Comparison of ENCODE assay signal across 16 cellular contexts in the genomic region with DNA sequence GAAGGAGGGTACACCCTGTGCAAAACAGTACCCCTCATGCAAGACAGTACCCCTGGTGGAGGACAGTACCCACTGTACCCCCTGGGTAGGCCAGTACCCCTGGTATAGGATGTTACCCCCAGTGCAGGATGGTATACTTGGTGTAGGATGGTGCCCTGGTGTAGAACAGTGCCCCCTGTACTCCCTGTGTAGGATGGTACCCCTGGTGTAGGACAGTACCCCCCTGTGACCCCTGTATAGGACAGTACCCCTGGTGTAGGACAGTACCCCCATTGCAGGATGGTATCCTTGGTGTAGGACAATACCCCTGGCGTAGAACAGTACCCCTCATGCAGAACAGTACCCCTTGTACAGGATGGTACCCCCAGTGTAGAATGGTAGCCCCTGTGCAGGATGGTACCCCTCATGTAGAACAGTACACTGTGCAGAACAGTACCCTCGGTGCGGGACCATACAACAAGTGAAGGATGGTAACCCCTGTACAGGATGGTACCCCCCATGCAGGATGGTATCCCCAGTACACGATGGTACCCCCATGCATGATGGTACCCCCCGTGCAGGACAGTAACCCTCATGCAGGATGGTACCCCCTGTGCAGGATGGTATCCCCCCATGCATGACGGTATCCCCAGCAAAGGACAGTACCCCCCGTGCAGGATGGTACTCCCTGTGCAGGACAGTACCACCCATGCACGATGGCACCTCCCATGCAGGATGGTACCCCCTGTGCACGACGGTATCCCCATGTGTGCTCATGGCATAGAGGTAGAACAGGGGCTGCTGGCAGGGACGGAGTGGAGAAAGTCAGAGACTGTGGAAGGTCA.
DNase-seq lines count a peak whose midpoint lies in the region; ATAC-seq and TF ChIP-seq lines count a peak whose summit lies in the region.
"Had no signal": no experiment of that assay in that cellular context is flagged by ENCODE, and none has a peak within 500 bp of the region (broad histone marks: within the 10 kb centered on the region; RNA-seq: fewer than 3 reads in every experiment).

No MANE protein-coding gene starts in this region.

- ATAC-seq in right cardiac atrium (peak; percentile 16 to 23), mucosa of descending colon (peak; percentile 15), sciatic nerve (peak; percentile 39), aorta (ENCODE audit: low FRiP score) (peak; percentile 58), HG03571 (IDR thresholded peaks at IDR 0.05; ENCODE audit: unreplicated experiment) (no peak), HG02870 (IDR thresholded peaks at IDR 0.05; ENCODE audit: unreplicated experiment) (no peak)
- ATAC-seq: HCT116, HepG2 had no signal

- intact Hi-C loops in right cardiac atrium (cut with DNase I): loop anchor here in 1 of 4 donors (10.0 kb wide), 1 partner anchor 103 kb away; no protein-coding TSS in a partner anchor
- intact Hi-C loops in left ventricle myocardium inferior (cut with micrococcal nuclease): no loop called here
- intact Hi-C loops in mucosa of descending colon (cut with DNase I, micrococcal nuclease): no loop called here
- intact Hi-C loops in sciatic nerve (cut with DNase I): no loop called here
- intact Hi-C loops in aorta (cut with DNase I): no loop called here

- H3K4me3 ChIP-seq in right cardiac atrium (ENCODE audit: low read length): no peak overlapping the region
- no peak overlapping the region for H3K4me3 ChIP-seq in left ventricle myocardium inferior
- no peak overlapping the region for H3K4me3 ChIP-seq in mucosa of descending colon
- H3K4me3 ChIP-seq in aorta (ENCODE audit: low read length in 2 of 2): no peak overlapping the region
- H3K4me3 ChIP-seq: GM23248 had no signal

- H3K4me1 ChIP-seq in right cardiac atrium (ENCODE audit: control insufficient read depth, insufficient read depth, low read length) (no peaks in the 10 kb centered on the region), left ventricle myocardium inferior (no peaks in the 10 kb centered on the region), mucosa of descending colon (ENCODE audit: low read depth) (no peaks in the 10 kb centered on the region), aorta (ENCODE audit: control insufficient read depth in 1 of 2, insufficient read depth in 2 of 2, low read length in 2 of 2) (no peaks in the 10 kb centered on the region)

- no peak for TF ChIP-seq CTCF in left ventricle myocardium inferior (IDR thresholded peaks at IDR 0.05; ENCODE audit: borderline replicate concordance)
- TF ChIP-seq CTCF in mucosa of descending colon (IDR thresholded peaks at IDR 0.05): no peak

- H3K27ac ChIP-seq in right cardiac atrium (ENCODE audit: low read length) (no peak overlapping the region), left ventricle myocardium inferior (replicated peaks) (no peak overlapping the region), aorta (ENCODE audit: low read depth in 1 of 2, low read length in 2 of 2) (no peak overlapping the region)
- H3K27ac ChIP-seq: GM23248 had no signal

- no peaks in the 10 kb centered on the region for H3K9me3 ChIP-seq in right cardiac atrium (ENCODE audit: control insufficient read depth, low read length)
- peaks cover 12% of the 10 kb centered on the region for H3K9me3 ChIP-seq in left ventricle myocardium inferior (replicated peaks)
- H3K9me3 ChIP-seq in mucosa of descending colon: peaks cover 33% of the 10 kb centered on the region
- H3K9me3 ChIP-seq in aorta (ENCODE audit: control insufficient read depth, low read length): peaks cover 4% of the 10 kb centered on the region

- DNase-seq in right cardiac atrium (no peak), left ventricle myocardium inferior (no peak), mucosa of descending colon (no peak), sciatic nerve (ENCODE audit: low spot score) (no peak), aorta (no peak), OCI-M1 (lab: John Stamatoyannopoulos, UW) (no peak)
- DNase-seq: ACHN; C1 segment of cervical spinal cord; Calu3; CD4-positive, alpha-beta T cell; DMS 273 treated with DMSO at 0.1 percent for 48 hours; GM23248 had no signal

- H3K36me3 ChIP-seq in left ventricle myocardium inferior (no peaks in the 10 kb centered on the region), mucosa of descending colon (ENCODE audit: low read depth) (no peaks in the 10 kb centered on the region), aorta (ENCODE audit: control insufficient read depth in 1 of 2, insufficient read depth in 2 of 2, low read length in 1 of 2) (no peaks in the 10 kb centered on the region)

- 85% methylated on average over 11 of the region's 11 CpGs for WGBS in right cardiac atrium
- 88 to 93% methylated on average over 11 of the region's 11 CpGs for WGBS in aorta, 2 donors

- H3K27me3 ChIP-seq in right cardiac atrium (ENCODE audit: control insufficient read depth, insufficient read depth) (no peaks in the 10 kb centered on the region), left ventricle myocardium inferior (ENCODE audit: low read depth) (peaks cover 58% of the 10 kb centered on the region), aorta (ENCODE audit: control insufficient read depth in 1 of 2, insufficient read depth in 2 of 2, low read length in 1 of 2) (no peaks in the 10 kb centered on the region)

Comparison
In these comparisons a context has a peak if more than half of its experiments do, and no peak if none do; other contexts are left out.
1. ATAC-seq: peak in right cardiac atrium (2 of 2), mucosa of descending colon (single experiment), sciatic nerve (single experiment) and aorta (single experiment); none in HG03571 (single experiment) and HG02870 (single experiment).